Comparison of ENCODE assay signal across 8 cellular contexts in genomic region chr21:46634427-46634826, GRCh38. TPM values are rescaled to one million over a fixed set of nuclear protein-coding genes. Genes with fewer than 3 reads are reported as not detected.
DNase-seq lines count a peak whose midpoint lies in the region; ATAC-seq, FAIRE-seq and TF ChIP-seq lines count a peak whose summit lies in the region.

No MANE protein-coding gene starts in this region.

- TF ChIP-seq EP300 in GM12878 (IDR thresholded peaks at IDR 0.05; ENCODE audit: borderline replicate concordance in 1 of 2, control insufficient read depth in 1 of 2, low read depth in 2 of 2, low read length in 2 of 2): no peak

- H3K36me3 ChIP-seq in HUES64 (ENCODE audit: insufficient read depth, low read length) (peaks cover 19% of the 10 kb centered on the region), GM12878 (ENCODE audit: control insufficient read depth in 2 of 2, insufficient read depth in 2 of 2, low read length in 1 of 2) (peaks cover 0 to 7% of the 10 kb centered on the region in 2 experiments; a peak in 1 of 4 replicates), mucosa of rectum (ENCODE audit: control insufficient read depth in 2 of 2, insufficient read depth in 2 of 2, low read length in 2 of 2) (no peaks in the 10 kb centered on the region)

- no peak for TF ChIP-seq CTCF in GM12878 (IDR thresholded peaks at IDR 0.05 in 2 of 3, conservative IDR thresholded peaks at IDR 0.05 in 1 of 3; ENCODE audit: control insufficient read depth in 2 of 3, extremely low read depth in 1 of 3, insufficient read depth in 1 of 3, low read depth in 3 of 3, low read length in 3 of 3)

- no TSS peak for BruUV-seq in GM12878 (replicated peaks; lab: Mats Ljungman, UMichigan)

- H3K4me2 ChIP-seq in GM12878 (ENCODE audit: control insufficient read depth, insufficient read depth): no peak overlapping the region; the same call in 1 of the 2 replicates

- H3K4me1 ChIP-seq in HUES64 (ENCODE audit: insufficient read depth, low read length) (peaks cover 24% of the 10 kb centered on the region), GM12878 (ENCODE audit: control insufficient read depth, insufficient read depth, low read length) (no peaks in the 10 kb centered on the region), mucosa of rectum (ENCODE audit: control insufficient read depth in 2 of 2, insufficient read depth in 2 of 2, low read length in 2 of 2) (peaks cover 11 to 12% of the 10 kb centered on the region in 2 donors)

- CTCF ChIA-PET in GM12878 (lab: Yijun Ruan, JAX): interaction anchor here (1.3 to 1.8 kb wide), 2 partner anchors 9 to 491 kb away, joined by 3 to 7 read pairs; no protein-coding TSS in a partner anchor

- H3K27me3 ChIP-seq in HUES64 (ENCODE audit: insufficient read depth, low read length) (no peaks in the 10 kb centered on the region), GM12878 (replicated peaks in 1 of 2; ENCODE audit: control insufficient read depth in 2 of 2, insufficient read depth in 2 of 2, low read length in 1 of 2) (no peaks in the 10 kb centered on the region), mucosa of rectum (ENCODE audit: control insufficient read depth in 2 of 2, insufficient read depth in 2 of 2, low read length in 2 of 2) (no peaks in the 10 kb centered on the region)

- H3K27ac ChIP-seq in HUES64 (ENCODE audit: low read depth, low read length) (peak overlapping the region; percentile 96), GM12878 (ENCODE audit: control insufficient read depth, insufficient read depth) (no peak overlapping the region), mucosa of rectum (ENCODE audit: low read depth in 2 of 2, low read length in 2 of 2) (peak overlapping the region; percentile 100)

- H2AFZ ChIP-seq in GM12878 (ENCODE audit: control insufficient read depth, low read depth, low read length): no peak overlapping the region; the same call in 1 of the 2 replicates

- no peaks in the 10 kb centered on the region for H4K20me1 ChIP-seq in GM12878 (ENCODE audit: control insufficient read depth, insufficient read depth)

- SMC1A ChIA-PET in GM12878 (lab: Charles Lee; ENCODE audit: uncharacterized antibody, unreplicated experiment): interaction anchor here (0.7 to 1.7 kb wide), 6 partner anchors 12 to 134 kb away, joined by 3 to 6 read pairs (median 4); no protein-coding TSS in a partner anchor

- TF ChIP-seq RAD21 in GM12878 (IDR thresholded peaks at IDR 0.05; ENCODE audit: insufficient read depth, low read depth, low read length): no peak

- TF ChIP-seq POLR2A in GM12878 (IDR thresholded peaks at IDR 0.05; ENCODE audit: low read depth, low read length): no peak

- intact Hi-C loops in GM12878 (cut with micrococcal nuclease; ENCODE audit: unreplicated experiment): no loop called here

- POLR2A ChIA-PET in GM12878 (lab: Charles Lee): interaction anchor here (0.9 to 2.7 kb wide), 3 partner anchors 10 to 175 kb away, joined by 3 to 15 read pairs (median 6); partner anchors contain the start of gene DIP2A

- peaks cover 9% of the 10 kb centered on the region for H3K79me2 ChIP-seq in GM12878 (ENCODE audit: control insufficient read depth, insufficient read depth, low read length)

- H3K9ac ChIP-seq in HUES64 (ENCODE audit: low read depth, low read length) (peak overlapping the region; percentile 78; the same call in 1 of the 2 replicates), GM12878 (ENCODE audit: control insufficient read depth, insufficient read depth, low read length) (no peak overlapping the region; the same call in 1 of the 2 replicates), mucosa of rectum (ENCODE audit: low read depth in 1 of 2, low read length in 2 of 2) (peak overlapping the region; percentile 61 to 99)

- DNase-seq in A172 (ENCODE audit: low spot score): peak; percentile 6
- no peak for DNase-seq in GM12878 (ENCODE audit: low read depth, low spot score)
- no peak for DNase-seq in putamen (ENCODE audit: low spot score)

- RAD21 ChIA-PET in GM12878 (lab: Charles Lee; ENCODE audit: unreplicated experiment): no interaction called here

- H3K9me3 ChIP-seq in HUES64 (ENCODE audit: insufficient read depth, low read depth, low read length) (no peaks in the 10 kb centered on the region), GM12878 (replicated peaks; ENCODE audit: control insufficient read depth, insufficient read depth, low read length) (no peaks in the 10 kb centered on the region), mucosa of rectum (ENCODE audit: control insufficient read depth in 2 of 2, low read length in 2 of 2) (no peaks in the 10 kb centered on the region)

- FAIRE-seq in GM12878 (lab: Jason Lieb, UNC): no peak

- in situ Hi-C loops in GM12878 (cut with MboI): no loop called here

- ATAC-seq in GM12878 (no peak), HG03354 (IDR thresholded peaks at IDR 0.05; ENCODE audit: poor library complexity, severe bottlenecking, unreplicated experiment) (no peak), GM19035 (IDR thresholded peaks at IDR 0.05; ENCODE audit: unreplicated experiment) (no peak), HG02678 (IDR thresholded peaks at IDR 0.05; ENCODE audit: unreplicated experiment) (no peak)

- 90% methylated on average over 8 of the region's 8 CpGs for WGBS in HUES64
- 85% methylated on average over 8 of the region's 8 CpGs for WGBS in GM12878 (ENCODE audit: insufficient coverage, insufficient replicate concordance, low lambda C conversion rate, missing lambda C conversion rate)

- H3K4me3 ChIP-seq in HUES64 (ENCODE audit: low read length) (peak overlapping the region; percentile 97), GM12878 (peak overlapping the region; percentile 71; the same call in 1 of the 2 replicates), mucosa of rectum (ENCODE audit: low read length in 2 of 2) (peak overlapping the region; percentile 100)

TF ChIP-seq in GM12878, 131 proteins besides CTCF, POLR2A, EP300 and RAD21:
- TF ChIP-seq SUPT20H (IDR thresholded peaks at IDR 0.05; ENCODE audit: borderline replicate concordance, control insufficient read depth, low read depth, low read length) (no peak), PML (IDR thresholded peaks at IDR 0.05; ENCODE audit: low read length) (0 out of 2 replicates have a peak, but pooled peaks have one; percentile 2), CBX5 (IDR thresholded peaks at IDR 0.05; ENCODE audit: low read depth) (no peak), BACH1 (IDR thresholded peaks at IDR 0.05; ENCODE audit: borderline replicate concordance) (0 out of 2 replicates have a peak, but pooled peaks have one; percentile 24)

RNA-seq across cellular contexts. Expression of gene PRMT2, which starts 1.0 kb away (rescaled TPM):
- 118 and 130 TPM in 2 replicates for total RNA-seq in A172 (2014; rRNA removed; shearing (Covaris generic))
- 48.1 TPM for polyA plus RNA-seq in HUES64 (2013, experiment 1 of 2)
- polyA plus RNA-seq in HUES64 (2013, experiment 2 of 2): 51.5 TPM
- total RNA-seq in GM12878 (2013; cell fraction: nucleolus; rRNA removed): 83.7 and 91.1 TPM in 2 replicates
- 27.8 and 31.7 TPM in 2 replicates for total RNA-seq in GM12878 (2014; rRNA removed)
- total RNA-seq in GM12878 (2014; rRNA removed; fragmentation: Illumina TruSeq; extraction: Trizol): 31.1 and 32.6 TPM in 2 replicates
- total RNA-seq in GM12878 (2021): 34.2 and 37.2 TPM in 2 replicates
- 38.1 TPM for polyA plus RNA-seq in GM12878 (2011; ENCODE audit: low read depth)
- polyA plus RNA-seq in GM12878 (2011; rRNA removed): 40.6 and 44.0 TPM in 2 replicates
- polyA plus RNA-seq in GM12878 (2011; cell fraction: cytosol; rRNA removed): 51.5 and 58.0 TPM in 2 replicates
- 78.9 and 89.1 TPM in 2 replicates for polyA plus RNA-seq in GM12878 (2011; cell fraction: nucleus; rRNA removed)
- polyA plus RNA-seq in GM12878 (2012): 45.0 and 48.0 TPM in 2 replicates
- 23.5 and 35.2 TPM in 2 replicates for polyA plus RNA-seq in GM12878 (2014; fragmentation: Illumina TruSeq; extraction: Trizol)
- 10 to 100 TPM; 16.1 to 24.1 TPM for polyA plus RNA-seq in GM12878 (2014; fragmentation: Nextera tagmentation; extraction: Ambion mirVana)
- 36.4 and 40.4 TPM in 2 replicates for polyA plus RNA-seq in GM12878 (2014; rRNA removed)
- 10 to 100 TPM; 47.3 to 48.6 TPM for polyA plus RNA-seq in GM12878 (2016; fragmentation: Nextera tagmentation; extraction: Ambion mirVana)
- polyA minus RNA-seq in GM12878 (2011; rRNA and poly(A)+ RNA removed): 37.5 and 44.9 TPM in 2 replicates
- 7.9 and 9.2 TPM in 2 replicates for polyA minus RNA-seq in GM12878 (2011; cell fraction: cytosol; rRNA and poly(A)+ RNA removed)
- 17.4 and 27.7 TPM in 2 replicates for polyA minus RNA-seq in GM12878 (2011; cell fraction: nucleus; rRNA and poly(A)+ RNA removed)

RNA-seq across cellular contexts. Expression of gene S100B, which starts 29.5 kb away (rescaled TPM):
- not detected in 2 replicates for total RNA-seq in A172 (2014; rRNA removed; shearing (Covaris generic))
- polyA plus RNA-seq in HUES64 (2013, experiment 1 of 2): 2.0 TPM
- 2.7 TPM for polyA plus RNA-seq in HUES64 (2013, experiment 2 of 2)
- not detected in 2 replicates for total RNA-seq in GM12878 (2013; cell fraction: nucleolus; rRNA removed)
- total RNA-seq in GM12878 (2014; rRNA removed): not detected in 2 replicates
- 0.22 TPM in 1 of 2 replicates, not detected in the other for total RNA-seq in GM12878 (2014; rRNA removed; fragmentation: Illumina TruSeq; extraction: Trizol)
- total RNA-seq in GM12878 (2021): not detected in 2 replicates
- polyA plus RNA-seq in GM12878 (2011; ENCODE audit: low read depth): not detected
- polyA plus RNA-seq in GM12878 (2011; rRNA removed): not detected in 2 replicates
- not detected in 2 replicates for polyA plus RNA-seq in GM12878 (2011; cell fraction: cytosol; rRNA removed)
- not detected in 2 replicates for polyA plus RNA-seq in GM12878 (2011; cell fraction: nucleus; rRNA removed)
- polyA plus RNA-seq in GM12878 (2012): not detected in 2 replicates
- not detected in 2 replicates for polyA plus RNA-seq in GM12878 (2014; fragmentation: Illumina TruSeq; extraction: Trizol)
- polyA plus RNA-seq in GM12878 (2014; fragmentation: Nextera tagmentation; extraction: Ambion mirVana): under 1 TPM in 1 of 2 experiments, not detected in 1; 0.11 TPM
- not detected in 2 replicates for polyA plus RNA-seq in GM12878 (2014; rRNA removed)
- polyA plus RNA-seq in GM12878 (2016; fragmentation: Nextera tagmentation; extraction: Ambion mirVana): not detected
- not detected in 2 replicates for polyA minus RNA-seq in GM12878 (2011; rRNA and poly(A)+ RNA removed)
- polyA minus RNA-seq in GM12878 (2011; cell fraction: cytosol; rRNA and poly(A)+ RNA removed): not detected in 2 replicates
- not detected in 2 replicates for polyA minus RNA-seq in GM12878 (2011; cell fraction: nucleus; rRNA and poly(A)+ RNA removed)
